ENCODE assay signal across 28 cellular contexts in the genomic region with DNA sequence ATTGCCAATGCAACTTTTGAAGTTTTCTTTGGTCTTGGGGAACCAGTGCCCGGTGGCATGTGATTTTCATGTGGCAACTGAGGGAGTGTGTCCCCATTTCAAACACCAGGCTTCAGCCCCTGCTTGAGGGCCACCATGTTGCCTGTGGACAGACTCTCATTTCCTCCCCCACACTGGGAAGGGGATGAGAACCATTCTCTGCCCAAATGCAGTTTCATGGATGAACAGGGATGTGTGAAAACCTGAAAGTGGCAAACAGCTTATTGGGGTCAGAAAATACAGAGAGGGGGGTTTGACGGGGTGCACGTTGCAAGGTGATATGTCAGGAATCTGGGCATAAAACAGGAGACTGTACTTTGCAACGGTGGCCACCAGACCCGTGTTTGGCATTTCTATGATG. TPM values are rescaled to one million over a fixed set of nuclear protein-coding genes. Genes with fewer than 3 reads are reported as not detected.
"Had no signal": no experiment of that assay in that cellular context is flagged by ENCODE, and none has a peak within 500 bp of the region (broad histone marks: within the 10 kb centered on the region; RNA-seq: fewer than 3 reads in every experiment).

No MANE protein-coding gene starts in this region.

- ATAC-seq: effector memory CD8-positive, alpha-beta T cell; gastrocnemius medialis; heart left ventricle; left colon; lower lobe of right lung; natural killer cell; pancreas; stimulated activated naive CD8-positive, alpha-beta T cell treated with anti-CD3 and anti-CD28 coated beads, Interleukin-15, amount 100 ng/mL, for 72 hours had no signal

- H3K27ac ChIP-seq: colonic mucosa, hepatocyte, lower lobe of right lung, neutrophil, pancreas, right lobe of liver, testis had no signal

- H3K27ac Mint-ChIP-seq: effector memory CD8-positive, alpha-beta T cell; natural killer cell; progenitor cell of endocrine pancreas; stimulated activated naive CD8-positive, alpha-beta T cell treated with anti-CD3 and anti-CD28 coated beads, Interleukin-15, amount 100 ng/mL, for 72 hours had no signal

- DNase-seq: central memory CD4-positive, alpha-beta T cell; colonic mucosa; effector memory CD8-positive, alpha-beta T cell; foreskin fibroblast; gastrocnemius medialis; heart left ventricle; kidney glomerular epithelial cell; left colon; left ventricle myocardium inferior; lower lobe of right lung; natural killer cell; pancreas; right lobe of liver; small intestine; stimulated activated CD4-positive, alpha-beta T cell treated with anti-CD3 and anti-CD28 coated beads, Interleukin-12 subunit alpha, Interleukin-12 subunit beta, amount 100 ng/mL, for 4 hours; stimulated activated CD4-positive, alpha-beta T cell treated with anti-CD3 and anti-CD28 coated beads, Interleukin-1b, Interleukin-23, amount 100 ng/mL, for 48 hours; stimulated activated CD4-positive, alpha-beta T cell treated with anti-CD3 and anti-CD28 coated beads, Interleukin-4, amount 100 ng/mL, for 1 hour; stimulated activated CD8-positive, alpha-beta memory T cell treated with anti-CD3 and anti-CD28 coated beads, Interleukin-4, amount 100 ng/mL, for 48 hours; stimulated activated naive CD4-positive, alpha-beta T cell; stimulated activated naive CD8-positive, alpha-beta T cell treated with anti-CD3 and anti-CD28 coated beads, Interleukin-15, amount 100 ng/mL, for 72 hours; testis; upper lobe of left lung had no signal

- H3K4me2 ChIP-seq: hepatocyte had no signal

- H3K4me1 ChIP-seq: colonic mucosa, gastrocnemius medialis, lower lobe of right lung had no signal

- H2AFZ ChIP-seq: hepatocyte had no signal

- H3K36me3 Mint-ChIP-seq: natural killer cell had no signal

- H3K27me3 ChIP-seq: colonic mucosa, gastrocnemius medialis, heart left ventricle, hepatocyte, pancreas, right lobe of liver, testis, tibial nerve, upper lobe of left lung had no signal

- H3K4me3 ChIP-seq: colonic mucosa, gastrocnemius medialis, heart left ventricle, hepatocyte, lower lobe of right lung, pancreas, right lobe of liver, testis, tibial nerve, upper lobe of left lung had no signal

- H3K4me3 Mint-ChIP-seq: effector memory CD8-positive, alpha-beta T cell; natural killer cell; stimulated activated naive CD8-positive, alpha-beta T cell treated with anti-CD3 and anti-CD28 coated beads, Interleukin-15, amount 100 ng/mL, for 72 hours had no signal

- H3K9me3 ChIP-seq: colonic mucosa, gastrocnemius medialis, left ventricle myocardium inferior, lower lobe of right lung, neutrophil, pancreas, right lobe of liver, testis, upper lobe of left lung had no signal

- H3K27me3 Mint-ChIP-seq: stimulated activated naive CD8-positive, alpha-beta T cell treated with anti-CD3 and anti-CD28 coated beads, Interleukin-15, amount 100 ng/mL, for 72 hours had no signal

- H3K36me3 ChIP-seq: colonic mucosa, gastrocnemius medialis, neutrophil, pancreas, right lobe of liver had no signal

- H3K9me3 Mint-ChIP-seq: effector memory CD8-positive, alpha-beta T cell; natural killer cell; stimulated activated naive CD8-positive, alpha-beta T cell treated with anti-CD3 and anti-CD28 coated beads, Interleukin-15, amount 100 ng/mL, for 72 hours had no signal

RNA-seq across cellular contexts. Expression of gene FAM107A, which starts 6.3 kb away (rescaled TPM):
- total RNA-seq: mononuclear cell, natural killer cell, progenitor cell of endocrine pancreas had no signal

RNA-seq across cellular contexts. Expression of gene ACOX2, which starts 33.9 kb away (rescaled TPM):
- total RNA-seq: natural killer cell had no signal
- polyA plus RNA-seq: neural cell had no signal
